ENCODE assay signal across 25 cellular contexts in the genomic region with DNA sequence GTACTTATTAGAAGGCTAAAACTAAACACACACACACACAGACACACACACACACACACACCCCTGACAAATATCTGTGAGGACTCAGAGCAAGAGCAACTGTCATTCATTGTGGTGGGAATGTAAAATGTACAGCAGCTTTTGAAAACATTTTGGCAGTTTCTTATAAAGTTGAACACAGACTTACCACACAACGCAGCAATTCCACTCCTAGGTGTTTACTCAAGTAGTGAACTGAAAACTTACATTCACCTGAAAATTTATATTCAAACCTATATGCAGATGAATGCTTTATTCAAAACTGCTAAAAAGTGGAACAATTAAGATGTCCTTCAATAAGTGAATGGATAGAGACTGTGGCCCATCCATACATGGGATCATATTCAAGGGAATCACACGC.
"Had no signal": no experiment of that assay in that cellular context is flagged by ENCODE, and none has a peak within 500 bp of the region (broad histone marks: within the 10 kb centered on the region; RNA-seq: fewer than 3 reads in every experiment).

No MANE protein-coding gene starts in this region.

- H3K27ac ChIP-seq: coronary artery, dorsolateral prefrontal cortex, epithelial cell of prostate, esophagus squamous epithelium, gastrocnemius medialis, heart right ventricle, left lung, lower lobe of right lung had no signal

- H3K4me1 ChIP-seq: esophagus squamous epithelium, gastrocnemius medialis, heart right ventricle, left lung, lower lobe of right lung had no signal

- H3K27me3 ChIP-seq: dorsolateral prefrontal cortex, esophagus squamous epithelium, gastrocnemius medialis, heart right ventricle, left lung had no signal

- DNase-seq: dermis blood vessel endothelial cell; dorsolateral prefrontal cortex; effector CD4-positive, alpha-beta T cell; effector memory CD4-positive, alpha-beta T cell; erythroblast; esophagus squamous epithelium; foreskin fibroblast; foreskin melanocyte; gastrocnemius medialis; glutamatergic neuron; head of caudate nucleus; heart right ventricle; hippocampal formation; left cardiac atrium; left lung; left ventricle myocardium superior; mesenchymal stem cell; mucosa of descending colon; naive B cell had no signal

- FAIRE-seq: colon, islet of Langerhans, keratinocyte had no signal

- H3K4me3 ChIP-seq: coronary artery, dorsolateral prefrontal cortex, esophagus squamous epithelium, gastrocnemius medialis, heart right ventricle, left lung, lower lobe of right lung, mucosa of descending colon had no signal
